In the genomic region with DNA sequence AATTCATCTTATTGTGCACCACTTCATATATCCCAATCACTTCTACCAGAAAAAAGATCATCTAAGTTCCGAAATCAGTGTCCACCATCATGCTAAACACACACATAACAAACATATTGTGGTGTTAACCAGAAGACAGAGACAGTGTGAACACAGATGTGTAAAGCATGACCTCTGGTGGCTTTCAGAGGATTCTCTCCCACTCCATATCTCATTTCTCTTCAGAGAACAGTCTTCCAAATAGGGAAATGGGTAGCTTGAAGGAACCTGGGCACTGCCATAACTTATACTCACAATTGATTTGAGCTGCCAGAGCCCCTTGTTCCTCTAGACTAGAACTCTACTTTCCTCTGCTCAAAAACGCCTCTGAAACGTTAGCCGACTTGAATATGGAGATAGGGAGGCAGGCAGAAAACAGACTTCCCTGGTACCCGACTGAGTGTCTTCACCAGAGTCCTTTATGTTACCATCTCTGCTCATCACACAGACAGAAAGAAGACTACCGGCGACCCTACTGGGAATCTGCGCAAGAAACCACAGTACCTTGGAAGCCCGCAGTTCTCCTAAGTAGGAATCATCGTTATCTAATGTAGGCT, we compare ENCODE assay signal across 8 cellular contexts. TPM values are rescaled to one million over a fixed set of nuclear protein-coding genes. Genes with fewer than 3 reads are reported as not detected.
DNase-seq lines count a peak whose midpoint lies in the region; ATAC-seq, FAIRE-seq and TF ChIP-seq lines count a peak whose summit lies in the region.

No MANE protein-coding gene starts in this region.

- H3K27me3 ChIP-seq in Karpas-422 (ENCODE audit: low read length) (no peaks in the 10 kb centered on the region), astrocyte (ENCODE audit: insufficient read depth, low read length) (peaks cover 29% of the 10 kb centered on the region)

- no peak overlapping the region for H3K27ac ChIP-seq in Karpas-422 (ENCODE audit: low read length)
- H3K27ac ChIP-seq in astrocyte (ENCODE audit: low read depth, low read length): no peak overlapping the region

- H3K9ac ChIP-seq in Karpas-422 (ENCODE audit: low read length): no peak overlapping the region
- peak overlapping the region; percentile 61 for H3K9ac ChIP-seq in astrocyte (ENCODE audit: low read length)

- H3K4me2 ChIP-seq in Karpas-422 (ENCODE audit: low read depth, low read length, poor library complexity, severe bottlenecking) (peak overlapping the region; percentile 62), astrocyte (ENCODE audit: low read length) (peak overlapping the region; percentile 81)

- no peaks in the 10 kb centered on the region for H3K79me2 ChIP-seq in Karpas-422 (ENCODE audit: low read length)
- no peaks in the 10 kb centered on the region for H3K79me2 ChIP-seq in astrocyte (ENCODE audit: insufficient read depth, low read length)

- H3K9me3 ChIP-seq in Karpas-422 (ENCODE audit: low read length) (no peaks in the 10 kb centered on the region), astrocyte (ENCODE audit: insufficient read depth, low read depth, low read length) (no peaks in the 10 kb centered on the region)

- peaks cover 20% of the 10 kb centered on the region for H3K4me1 ChIP-seq in Karpas-422 (ENCODE audit: low read length)
- H3K4me1 ChIP-seq in astrocyte (ENCODE audit: insufficient read depth, low read length): peaks cover 11% of the 10 kb centered on the region

- H2AFZ ChIP-seq in Karpas-422 (ENCODE audit: low read length): no peak overlapping the region
- peak overlapping the region; percentile 2 for H2AFZ ChIP-seq in astrocyte (ENCODE audit: low read depth, low read length)

- DNase-seq in AG09319 (ENCODE audit: extremely low read depth, low read depth) (no peak), Karpas-422 (peak; percentile 70), astrocyte (ENCODE audit: low read depth) (no peak), inferior parietal cortex (ENCODE audit: extremely low spot score) (peak; percentile 68), superior temporal gyrus (ENCODE audit: extremely low spot score) (peak; percentile 84)
- DNase-seq in stimulated activated naive CD4-positive, alpha-beta T cell treated with Interleukin-2 at 50 U/mL for 16 hours (lab: John Stamatoyannopoulos, UW): no peak

- H3K36me3 ChIP-seq in Karpas-422 (ENCODE audit: insufficient read depth, low read length): no peaks in the 10 kb centered on the region
- no peaks in the 10 kb centered on the region for H3K36me3 ChIP-seq in astrocyte (ENCODE audit: insufficient read depth, low read length)

- peaks cover 2% of the 10 kb centered on the region for H3K36me3 Mint-ChIP-seq in astrocyte (ENCODE audit: low read depth, unreplicated experiment)

- H3K9me3 Mint-ChIP-seq in astrocyte (ENCODE audit: unreplicated experiment): peaks cover 1% of the 10 kb centered on the region

- H3K27me3 Mint-ChIP-seq in astrocyte (ENCODE audit: low read depth, unreplicated experiment): peaks cover 62% of the 10 kb centered on the region

- H4K20me1 ChIP-seq in Karpas-422 (ENCODE audit: insufficient read depth, low read depth, low read length) (0 out of 2 replicates have a peak, but pooled peaks cover 3% of the 10 kb centered on the region), astrocyte (ENCODE audit: insufficient read depth, low read length) (no peaks in the 10 kb centered on the region)

- H3K4me3 Mint-ChIP-seq in astrocyte (ENCODE audit: unreplicated experiment): no peak overlapping the region

- H3K4me1 Mint-ChIP-seq in astrocyte (ENCODE audit: low read depth, unreplicated experiment): no peaks in the 10 kb centered on the region

- TF ChIP-seq CTCF in AG09319 (IDR thresholded peaks at IDR 0.05; ENCODE audit: low read depth, low read length): peak; percentile 35
- TF ChIP-seq CTCF in GM12872 (IDR thresholded peaks at IDR 0.05; ENCODE audit: insufficient read depth, low read depth, low read length): peak; percentile 55; the same call in 2 of the 3 replicates
- TF ChIP-seq CTCF in astrocyte (IDR thresholded peaks at IDR 0.05; ENCODE audit: insufficient read depth, low read depth, low read length): no peak

- H3K4me3 ChIP-seq in Karpas-422 (ENCODE audit: low read length): peak overlapping the region; percentile 26; the same call in 1 of the 2 replicates
- peak overlapping the region; percentile 19 for H3K4me3 ChIP-seq in astrocyte (ENCODE audit: insufficient read depth, low read depth, low read length)

- peak overlapping the region; percentile 79 for H3K27ac Mint-ChIP-seq in astrocyte (ENCODE audit: unreplicated experiment)

- ATAC-seq in GM19328 (IDR thresholded peaks at IDR 0.05; ENCODE audit: unreplicated experiment): no peak

- no peaks in the 10 kb centered on the region for H3K9me2 ChIP-seq in Karpas-422 (replicated peaks; ENCODE audit: insufficient read depth, low read length)

- FAIRE-seq in astrocyte (lab: Jason Lieb, UNC): no peak

RNA-seq across cellular contexts. Expression of gene ELAPOR1, which starts 1.8 kb away (rescaled TPM):
- total RNA-seq in Karpas-422 (2014; rRNA removed; shearing (Covaris generic); ENCODE audit: low replicate concordance): 0.22 and 4.7 TPM in 2 replicates
- 1.2 and 1.7 TPM in 2 replicates for total RNA-seq in astrocyte

RNA-seq across cellular contexts. Expression of gene TMEM167B, which starts 21.6 kb away (rescaled TPM):
- total RNA-seq in Karpas-422 (2014; rRNA removed; shearing (Covaris generic); ENCODE audit: low replicate concordance): 11.1 and 18.7 TPM in 2 replicates
- 31.9 and 33.6 TPM in 2 replicates for total RNA-seq in astrocyte

RNA-seq across cellular contexts. Expression of gene TAF13, which starts 36.4 kb away (rescaled TPM):
- total RNA-seq in Karpas-422 (2014; rRNA removed; shearing (Covaris generic); ENCODE audit: low replicate concordance): 7.9 and 17.8 TPM in 2 replicates
- 126 and 143 TPM in 2 replicates for total RNA-seq in astrocyte

Comparison
In these comparisons a context has a peak if more than half of its experiments do, and no peak if none do; other contexts are left out.
1. DNase-seq: peak in Karpas-422 (single experiment), inferior parietal cortex (single experiment) and superior temporal gyrus (single experiment); none in AG09319 (single experiment), astrocyte (single experiment) and stimulated activated naive CD4-positive, alpha-beta T cell treated with Interleukin-2 at 50 U/mL for 16 hours (single experiment).